1 cellular context compared by ENCODE assay signal in genomic region chr20:9903048-9903651, GRCh38.
TF ChIP-seq lines count a peak whose summit lies in the region.

No MANE protein-coding gene starts in this region.

TF ChIP-seq in GM23338, 12 proteins besides CTCF, POLR2A, EP300 and RAD21 (continued from another document):
- TF ChIP-seq EZH2phosphoT487 (IDR thresholded peaks at IDR 0.05; ENCODE audit: unreplicated experiment) (no peak), ZNF114 (CRISPR knock-in tag; IDR thresholded peaks at IDR 0.05) (no peak), ZNF462 (CRISPR knock-in tag; IDR thresholded peaks at IDR 0.05) (no peak), NANOG (IDR thresholded peaks at IDR 0.05; ENCODE audit: borderline replicate concordance) (no peak), STAT1 (IDR thresholded peaks at IDR 0.05; ENCODE audit: unreplicated experiment) (no peak)
